15 cellular contexts compared by ENCODE assay signal in genomic region chr13:77701305-77701704, GRCh38. TPM values are rescaled to one million over a fixed set of nuclear protein-coding genes. Genes with fewer than 3 reads are reported as not detected.
"Had no signal": no experiment of that assay in that cellular context is flagged by ENCODE, and none has a peak within 500 bp of the region (broad histone marks: within the 10 kb centered on the region; RNA-seq: fewer than 3 reads in every experiment).

No MANE protein-coding gene starts in this region.

- H3K9me3 ChIP-seq: gastrocnemius medialis, left ventricle myocardium inferior, mucosa of descending colon, right atrium auricular region had no signal

- DNase-seq: activated naive CD4-positive, alpha-beta T cell; activated naive CD8-positive, alpha-beta T cell treated with anti-CD3 and anti-CD28 coated beads, Interleukin-2, amount 10 ng/mL, durations not matched to agents 7 days and 5 days; brain microvascular endothelial cell; effector memory CD8-positive, alpha-beta T cell; gastrocnemius medialis; islet precursor cell; left ventricle myocardium inferior; mucosa of descending colon; naive thymus-derived CD8-positive, alpha-beta T cell; occipital lobe; stimulated activated naive CD8-positive, alpha-beta T cell treated with anti-CD3 and anti-CD28 coated beads, Interleukin-15, Interleukin-2, amounts not matched to agents 100 U/mL and 50 U/mL, for 24 hours had no signal

- ATAC-seq: activated CD4-positive, CD25-positive, alpha-beta regulatory T cell treated with anti-CD3 and anti-CD28 coated beads, Interleukin-2, amount 50 U/mL, for 24 hours; effector memory CD8-positive, alpha-beta T cell; gastrocnemius medialis; mucosa of descending colon; naive thymus-derived CD8-positive, alpha-beta T cell; stimulated activated naive CD8-positive, alpha-beta T cell treated with anti-CD3 and anti-CD28 coated beads, Interleukin-15, Interleukin-2, amounts not matched to agents 100 U/mL and 50 U/mL, for 24 hours had no signal

- H3K27ac ChIP-seq: brain microvascular endothelial cell, epithelial cell of prostate, gastrocnemius medialis, left ventricle myocardium inferior, right atrium auricular region had no signal

- H3K4me2 ChIP-seq: smooth muscle cell had no signal

- H3K27me3 ChIP-seq: gastrocnemius medialis, right atrium auricular region had no signal

- H3K4me3 ChIP-seq: gastrocnemius medialis, left ventricle myocardium inferior, mucosa of descending colon, right atrium auricular region, smooth muscle cell had no signal

- H3K36me3 ChIP-seq: brain microvascular endothelial cell, gastrocnemius medialis, left ventricle myocardium inferior, right atrium auricular region had no signal

RNA-seq across cellular contexts. Expression of gene SLAIN1, which starts 3.8 kb away (rescaled TPM):
- polyA plus RNA-seq: smooth muscle cell had no signal
